ENCODE assay signal across 11 cellular contexts in the genomic region with DNA sequence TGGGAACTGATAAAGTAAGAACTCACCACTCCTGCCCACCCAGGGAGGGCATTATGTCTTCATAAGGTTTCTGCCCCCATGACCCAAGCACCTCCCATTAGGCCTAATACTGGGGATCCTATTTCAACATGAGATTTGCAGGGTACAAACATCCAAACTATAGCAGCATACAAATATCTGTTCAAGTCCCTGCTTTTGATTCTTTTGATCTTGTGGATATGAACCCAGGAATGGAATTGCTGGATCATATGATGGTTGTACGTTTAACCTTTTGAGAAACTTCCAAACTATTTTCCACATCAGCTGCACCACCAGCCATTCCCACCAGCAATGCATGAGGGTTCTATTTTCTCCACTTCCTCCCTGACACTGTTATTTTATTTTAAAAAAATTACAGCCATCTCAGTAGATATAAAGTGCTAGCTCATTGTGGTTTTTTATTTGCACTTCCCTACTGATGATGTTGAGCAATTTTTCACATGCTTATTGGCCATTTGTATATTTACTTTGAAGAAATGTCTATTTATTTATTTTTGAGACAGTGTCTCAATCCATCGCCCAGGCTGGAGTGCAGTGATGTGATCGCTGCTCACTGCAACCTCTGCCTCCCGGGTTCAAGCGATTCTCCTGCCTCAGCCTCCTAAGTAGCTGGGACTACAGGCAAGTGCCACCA. TPM values are rescaled to one million over a fixed set of nuclear protein-coding genes. Genes with fewer than 3 reads are reported as not detected.
DNase-seq lines count a peak whose midpoint lies in the region; ATAC-seq, FAIRE-seq and TF ChIP-seq lines count a peak whose summit lies in the region.
"Had no signal": no experiment of that assay in that cellular context is flagged by ENCODE, and none has a peak within 500 bp of the region (broad histone marks: within the 10 kb centered on the region; RNA-seq: fewer than 3 reads in every experiment).

No MANE protein-coding gene starts in this region.

- peaks cover 11% of the 10 kb centered on the region for H3K79me2 ChIP-seq in Loucy (ENCODE audit: insufficient read depth, low read length)
- peaks cover 4% of the 10 kb centered on the region for H3K79me2 ChIP-seq in astrocyte (ENCODE audit: insufficient read depth, low read length)
- H3K79me2 ChIP-seq in HepG2 (ENCODE audit: insufficient read depth, low read length): peaks cover 4% of the 10 kb centered on the region
- H3K79me2 ChIP-seq: parathyroid adenoma had no signal

- H3K9me2 ChIP-seq in Loucy (replicated peaks; ENCODE audit: low read depth, low read length): no peaks in the 10 kb centered on the region

- peaks cover 3% of the 10 kb centered on the region for H3K36me3 Mint-ChIP-seq in astrocyte (ENCODE audit: low read depth, unreplicated experiment)

- H3K4me3 ChIP-seq in Loucy (ENCODE audit: low read length, poor library complexity, severe bottlenecking): no peak overlapping the region
- no peak overlapping the region for H3K4me3 ChIP-seq in astrocyte (ENCODE audit: insufficient read depth, low read depth, low read length)
- no peak overlapping the region for H3K4me3 ChIP-seq in HepG2 (replicated peaks in 1 of 3; ENCODE audit: insufficient read depth in 1 of 3, low read depth in 2 of 3, low read length in 3 of 3)
- no peak overlapping the region for H3K4me3 ChIP-seq in transverse colon

- H3K36me3 ChIP-seq in Loucy (ENCODE audit: insufficient read depth, low read length) (no peaks in the 10 kb centered on the region), astrocyte (ENCODE audit: insufficient read depth, low read length) (no peaks in the 10 kb centered on the region), HepG2 (replicated peaks in 1 of 2; ENCODE audit: control insufficient read depth in 1 of 2, insufficient read depth in 2 of 2, low read length in 2 of 2) (no peaks in the 10 kb centered on the region; a peak in 1 of 5 replicates), transverse colon (no peaks in the 10 kb centered on the region)

- intact Hi-C loops in HepG2 (cut with micrococcal nuclease; ENCODE audit: unreplicated experiment): no loop called here
- intact Hi-C loops in transverse colon (cut with DNase I; ENCODE audit: low total_unique reads): no loop called here

- TF ChIP-seq CTCF in Loucy (conservative IDR thresholded peaks at IDR 0.05; ENCODE audit: low read length) (no peak), astrocyte (IDR thresholded peaks at IDR 0.05; ENCODE audit: insufficient read depth, low read depth, low read length) (no peak), HepG2 (CRISPR knock-in tag; IDR thresholded peaks at IDR 0.05) (no peak), transverse colon (IDR thresholded peaks at IDR 0.05) (no peak)

- peak in 1 of 2 experiments; percentile 39; a peak in 1 of 4 replicates for TF ChIP-seq EP300 in HepG2 (IDR thresholded peaks at IDR 0.05; ENCODE audit: low read depth in 2 of 2, low read length in 2 of 2)
- no peak for TF ChIP-seq EP300 in HepG2 (CRISPR knock-in tag; IDR thresholded peaks at IDR 0.05; ENCODE audit: borderline replicate concordance)
- TF ChIP-seq EP300 in transverse colon (IDR thresholded peaks at IDR 0.05; ENCODE audit: low read depth): no peak

- H2AFZ ChIP-seq in Loucy (ENCODE audit: low read length) (0 out of 2 replicates have a peak overlapping the region, but pooled peaks have one; percentile 35), astrocyte (ENCODE audit: low read depth, low read length) (no peak overlapping the region), HepG2 (ENCODE audit: low read length) (no peak overlapping the region)
- H2AFZ ChIP-seq: parathyroid adenoma had no signal

- FAIRE-seq in astrocyte (lab: Jason Lieb, UNC): no peak
- FAIRE-seq in HepG2 (lab: Jason Lieb, UNC): peak; percentile 61
- FAIRE-seq in HTR-8/SVneo (lab: Jason Lieb, UNC): no peak
- FAIRE-seq: G401.6 had no signal

- peak overlapping the region; percentile 63 for H3K4me2 ChIP-seq in Loucy (ENCODE audit: low read depth, low read length, poor library complexity, severe bottlenecking)
- H3K4me2 ChIP-seq in astrocyte (ENCODE audit: low read length): no peak overlapping the region
- H3K4me2 ChIP-seq in HepG2 (ENCODE audit: low read depth, low read length): 0 out of 2 replicates have a peak overlapping the region, but pooled peaks have one; percentile 8

- H3K27me3 Mint-ChIP-seq in astrocyte (ENCODE audit: low read depth, unreplicated experiment): no peaks in the 10 kb centered on the region

- H3K4me1 Mint-ChIP-seq in astrocyte (ENCODE audit: low read depth, unreplicated experiment): peaks cover 2% of the 10 kb centered on the region

- peak overlapping the region; percentile 12 for H3K27ac ChIP-seq in astrocyte (ENCODE audit: low read depth, low read length)
- H3K27ac ChIP-seq in HepG2 (ENCODE audit: extremely low read length, insufficient read depth, low read length): peak overlapping the region; percentile 54
- peak overlapping the region; percentile 26 to 56 (median 28) for H3K27ac ChIP-seq in transverse colon
- H3K27ac ChIP-seq: parathyroid adenoma had no signal

- 0 out of 2 replicates have a peak, but pooled peaks cover 5% of the 10 kb centered on the region for H3F3A ChIP-seq in Loucy (ENCODE audit: low read depth)

- no peak for TF ChIP-seq RAD21 in HepG2 (CRISPR knock-in tag; IDR thresholded peaks at IDR 0.05)

- no TSS peak for BruUV-seq in HepG2 (replicated peaks; lab: Mats Ljungman, UMichigan)

- POLR2A ChIA-PET in HepG2 (lab: Yijun Ruan, JAX): interaction anchor here (0.8 to 1.8 kb wide), 3 partner anchors 12 to 25 kb away, joined by 4 to 13 read pairs (median 7); a partner anchor contains a TSS

- in situ Hi-C loops in HepG2 (cut with HindIII; ENCODE audit: extremely low pct_ligation_motif_present, low pct_unique_long_range_greater_than_20kb) (no loop called here), transverse colon (cut with MboI; ENCODE audit: low pct_ligation_motif_present in 1 of 4, low pct_unique_long_range_greater_than_20kb in 1 of 4, low sequenced_read_pairs in 3 of 4) (no loop called here)

- ATAC-seq in HepG2 (peak; percentile 79), GM18517 (IDR thresholded peaks at IDR 0.05; ENCODE audit: unreplicated experiment) (no peak)
- ATAC-seq: activated CD4-positive, CD25-positive, alpha-beta regulatory T cell treated with anti-CD3 and anti-CD28 coated beads, Interleukin-2, amount 50 U/mL, for 24 hours had no signal

- no peaks in the 10 kb centered on the region for H3K27me3 ChIP-seq in Loucy (ENCODE audit: insufficient read depth, low read length, poor library complexity, severe bottlenecking)
- no peaks in the 10 kb centered on the region for H3K27me3 ChIP-seq in astrocyte (ENCODE audit: insufficient read depth, low read length)
- no peaks in the 10 kb centered on the region for H3K27me3 ChIP-seq in HepG2 (ENCODE audit: control insufficient read depth in 1 of 2, insufficient read depth in 2 of 2, low read length in 2 of 2)
- no peaks in the 10 kb centered on the region for H3K27me3 ChIP-seq in transverse colon

- WGBS in HepG2 (ENCODE audit: low lambda C conversion rate): 2% methylated on average over 5 of the region's 5 CpGs
- WGBS in transverse colon (ENCODE audit: low coverage in 1 of 2), 2 donors: 74 to 86% methylated on average over 5 of the region's 5 CpGs

- H3K9me3 Mint-ChIP-seq in astrocyte (ENCODE audit: unreplicated experiment): peaks cover 1% of the 10 kb centered on the region

- H4K20me1 ChIP-seq in Loucy (ENCODE audit: insufficient read depth, low read length, poor library complexity, severe bottlenecking): no peaks in the 10 kb centered on the region
- no peaks in the 10 kb centered on the region for H4K20me1 ChIP-seq in astrocyte (ENCODE audit: insufficient read depth, low read length)
- H4K20me1 ChIP-seq in HepG2 (ENCODE audit: insufficient read depth, low read length): no peaks in the 10 kb centered on the region

- no peak overlapping the region for H3K4me3 Mint-ChIP-seq in astrocyte (ENCODE audit: unreplicated experiment)

- no peaks in the 10 kb centered on the region for H3K9me3 ChIP-seq in Loucy (ENCODE audit: insufficient read depth, low read depth, low read length)
- no peaks in the 10 kb centered on the region for H3K9me3 ChIP-seq in astrocyte (ENCODE audit: insufficient read depth, low read depth, low read length)
- no peaks in the 10 kb centered on the region for H3K9me3 ChIP-seq in HepG2 (ENCODE audit: low read length)
- no peaks in the 10 kb centered on the region for H3K9me3 ChIP-seq in transverse colon

- CTCF ChIA-PET in HepG2 (lab: Yijun Ruan, JAX; ENCODE audit: low intra/inter-chr PET ratio, low total read pairs): no interaction called here

- no peak overlapping the region for H3K27ac Mint-ChIP-seq in astrocyte (ENCODE audit: unreplicated experiment)

- DNase-seq in astrocyte (ENCODE audit: low read depth) (peak; percentile 54), HepG2 (ENCODE audit: low spot score) (peak; percentile 72), transverse colon (no peak), NCI-H446 treated with DMSO at 0.1 percent for 48 hours (lab: John Stamatoyannopoulos, UW) (no peak), HTR-8/SVneo (ENCODE audit: insufficient read length, low spot score) (no peak)
- DNase-seq: activated naive CD4-positive, alpha-beta T cell had no signal

- H3K4me1 ChIP-seq in Loucy (ENCODE audit: insufficient read depth, low read length, poor library complexity, severe bottlenecking): peaks cover 20% of the 10 kb centered on the region
- H3K4me1 ChIP-seq in astrocyte (ENCODE audit: insufficient read depth, low read length): peaks cover 7% of the 10 kb centered on the region
- H3K4me1 ChIP-seq in HepG2 (ENCODE audit: insufficient read depth, low read length): peaks cover 27% of the 10 kb centered on the region
- peaks cover 0 to 5% (median 0%) of the 10 kb centered on the region in 4 donors for H3K4me1 ChIP-seq in transverse colon
- H3K4me1 ChIP-seq: parathyroid adenoma had no signal

- H3K9ac ChIP-seq in Loucy (ENCODE audit: low read depth, low read length, poor library complexity, severe bottlenecking): peak overlapping the region; percentile 41
- no peak overlapping the region for H3K9ac ChIP-seq in astrocyte (ENCODE audit: low read length)
- H3K9ac ChIP-seq in HepG2 (ENCODE audit: insufficient read depth, low read depth, low read length): no peak overlapping the region
- H3K9ac ChIP-seq: parathyroid adenoma had no signal

- TF ChIP-seq POLR2A in HepG2 (IDR thresholded peaks at IDR 0.05; ENCODE audit: insufficient read depth in 1 of 2, low read depth in 2 of 2, low read length in 2 of 2) (no peak), transverse colon (IDR thresholded peaks at IDR 0.05) (no peak)

RNA-seq across cellular contexts. Expression of a gene that starts 7.1 kb away (rescaled TPM):
- total RNA-seq in astrocyte (9.6 and 11.7 TPM in 2 replicates), HepG2 (2016; rRNA removed; fragmentation: Illumina TruSeq; extraction: Trizol) (0.79 and 6.2 TPM in 2 replicates), transverse colon (100 to 1,000 TPM in 2 of 4 donors, 10 to 100 TPM in 2; 50.2 to 206 (median 85.3) TPM)
- 0.71 and 1.1 TPM in 2 replicates for total RNA-seq in HepG2 (2016; cell fraction: cytosol; rRNA removed; fragmentation: Illumina TruSeq; extraction: Trizol; ENCODE audit: low read depth)
- total RNA-seq in HepG2 (2016; cell fraction: insoluble cytoplasmic fraction; rRNA removed; fragmentation: Illumina TruSeq; extraction: Trizol): 0.88 and 6.5 TPM in 2 replicates
- 0.93 and 2.4 TPM in 2 replicates for total RNA-seq in HepG2 (2016; cell fraction: membrane; rRNA removed; fragmentation: Illumina TruSeq; extraction: Trizol)
- 11.6 and 12.0 TPM in 2 replicates for total RNA-seq in HepG2 (2016; cell fraction: nucleus; rRNA removed; fragmentation: Illumina TruSeq; extraction: Trizol)
- polyA plus RNA-seq in HepG2 (2011; rRNA removed): 14.8 and 19.3 TPM in 2 replicates
- polyA plus RNA-seq in HepG2 (2011; cell fraction: cytosol; rRNA removed): 2.1 and 3.0 TPM in 2 replicates
- 251 and 263 TPM in 2 replicates for polyA plus RNA-seq in HepG2 (2011; cell fraction: nucleus; rRNA removed)
- polyA plus RNA-seq in HepG2 (2012): 8.2 and 9.1 TPM in 2 replicates
- polyA plus RNA-seq in HepG2 (2016; cell fraction: cytosol; fragmentation: Illumina TruSeq; extraction: Trizol; ENCODE audit: low read depth): 0.28 and 0.58 TPM in 2 replicates
- polyA plus RNA-seq in HepG2 (2016; cell fraction: insoluble cytoplasmic fraction; fragmentation: Illumina TruSeq; extraction: Trizol; ENCODE audit: low read depth): 0.75 and 1.2 TPM in 2 replicates
- polyA plus RNA-seq in HepG2 (2016; cell fraction: membrane; fragmentation: Illumina TruSeq; extraction: Trizol; ENCODE audit: low read depth): 0.56 and 0.72 TPM in 2 replicates
- 31.9 and 32.0 TPM in 2 replicates for polyA plus RNA-seq in HepG2 (2016; cell fraction: nucleus; fragmentation: Illumina TruSeq; extraction: Trizol; ENCODE audit: insufficient read depth, low read depth)
- 9.4 and 19.0 TPM in 2 replicates for polyA minus RNA-seq in HepG2 (2011; rRNA and poly(A)+ RNA removed; ENCODE audit: low replicate concordance)
- polyA minus RNA-seq in HepG2 (2011; cell fraction: cytosol; rRNA and poly(A)+ RNA removed): 0.69 and 0.97 TPM in 2 replicates
- polyA minus RNA-seq in HepG2 (2011; cell fraction: nucleus; rRNA and poly(A)+ RNA removed): 25.1 and 27.8 TPM in 2 replicates

RNA-seq across cellular contexts. Expression of a gene that starts 13.3 kb away (rescaled TPM):
- total RNA-seq in astrocyte (38.4 and 42.3 TPM in 2 replicates), HepG2 (2016; rRNA removed; fragmentation: Illumina TruSeq; extraction: Trizol) (248 and 341 TPM in 2 replicates), transverse colon (100 to 1,000 TPM in 3 of 4 donors, 10 to 100 TPM in 1; 82.7 to 714 (median 225) TPM)
- 1,658 and 1,675 TPM in 2 replicates for total RNA-seq in HepG2 (2016; cell fraction: cytosol; rRNA removed; fragmentation: Illumina TruSeq; extraction: Trizol; ENCODE audit: low read depth)
- 231 and 367 TPM in 2 replicates for total RNA-seq in HepG2 (2016; cell fraction: insoluble cytoplasmic fraction; rRNA removed; fragmentation: Illumina TruSeq; extraction: Trizol)
- total RNA-seq in HepG2 (2016; cell fraction: membrane; rRNA removed; fragmentation: Illumina TruSeq; extraction: Trizol): 1,130 and 1,245 TPM in 2 replicates
- 138 and 147 TPM in 2 replicates for total RNA-seq in HepG2 (2016; cell fraction: nucleus; rRNA removed; fragmentation: Illumina TruSeq; extraction: Trizol)
- 260 and 311 TPM in 2 replicates for polyA plus RNA-seq in HepG2 (2011; rRNA removed)
- polyA plus RNA-seq in HepG2 (2011; cell fraction: cytosol; rRNA removed): 248 and 317 TPM in 2 replicates
- polyA plus RNA-seq in HepG2 (2011; cell fraction: nucleus; rRNA removed): 146 and 149 TPM in 2 replicates
- polyA plus RNA-seq in HepG2 (2012): 146 and 179 TPM in 2 replicates
- 2,121 and 2,355 TPM in 2 replicates for polyA plus RNA-seq in HepG2 (2016; cell fraction: cytosol; fragmentation: Illumina TruSeq; extraction: Trizol; ENCODE audit: low read depth)
- polyA plus RNA-seq in HepG2 (2016; cell fraction: insoluble cytoplasmic fraction; fragmentation: Illumina TruSeq; extraction: Trizol; ENCODE audit: low read depth): 324 and 400 TPM in 2 replicates
- 1,491 and 1,549 TPM in 2 replicates for polyA plus RNA-seq in HepG2 (2016; cell fraction: membrane; fragmentation: Illumina TruSeq; extraction: Trizol; ENCODE audit: low read depth)
- 357 and 378 TPM in 2 replicates for polyA plus RNA-seq in HepG2 (2016; cell fraction: nucleus; fragmentation: Illumina TruSeq; extraction: Trizol; ENCODE audit: insufficient read depth, low read depth)
- 15.4 and 222 TPM in 2 replicates for polyA minus RNA-seq in HepG2 (2011; rRNA and poly(A)+ RNA removed; ENCODE audit: low replicate concordance)
- 77.0 and 88.8 TPM in 2 replicates for polyA minus RNA-seq in HepG2 (2011; cell fraction: cytosol; rRNA and poly(A)+ RNA removed)
- 41.4 and 44.8 TPM in 2 replicates for polyA minus RNA-seq in HepG2 (2011; cell fraction: nucleus; rRNA and poly(A)+ RNA removed)

RNA-seq across cellular contexts. Expression of a gene that starts 54.9 kb away (rescaled TPM):
- total RNA-seq in astrocyte: 31.9 and 33.8 TPM in 2 replicates
- total RNA-seq in HepG2 (2016; rRNA removed; fragmentation: Illumina TruSeq; extraction: Trizol): 55.2 and 55.5 TPM in 2 replicates
- 21.9 TPM in 2 replicates for total RNA-seq in HepG2 (2016; cell fraction: cytosol; rRNA removed; fragmentation: Illumina TruSeq; extraction: Trizol; ENCODE audit: low read depth)
- total RNA-seq in HepG2 (2016; cell fraction: insoluble cytoplasmic fraction; rRNA removed; fragmentation: Illumina TruSeq; extraction: Trizol): 49.1 and 52.3 TPM in 2 replicates
- total RNA-seq in HepG2 (2016; cell fraction: membrane; rRNA removed; fragmentation: Illumina TruSeq; extraction: Trizol): 15.6 and 18.1 TPM in 2 replicates
- total RNA-seq in HepG2 (2016; cell fraction: nucleus; rRNA removed; fragmentation: Illumina TruSeq; extraction: Trizol): 76.5 and 77.3 TPM in 2 replicates
- polyA plus RNA-seq in HepG2 (2011; rRNA removed): 43.2 and 64.0 TPM in 2 replicates
- 27.5 and 37.2 TPM in 2 replicates for polyA plus RNA-seq in HepG2 (2011; cell fraction: cytosol; rRNA removed)
- polyA plus RNA-seq in HepG2 (2011; cell fraction: nucleus; rRNA removed): 341 and 362 TPM in 2 replicates
- polyA plus RNA-seq in HepG2 (2012): 33.2 and 39.7 TPM in 2 replicates
- 2.2 and 3.2 TPM in 2 replicates for polyA plus RNA-seq in HepG2 (2016; cell fraction: cytosol; fragmentation: Illumina TruSeq; extraction: Trizol; ENCODE audit: low read depth)
- polyA plus RNA-seq in HepG2 (2016; cell fraction: insoluble cytoplasmic fraction; fragmentation: Illumina TruSeq; extraction: Trizol; ENCODE audit: low read depth): 40.0 and 49.8 TPM in 2 replicates
- 5.5 and 6.6 TPM in 2 replicates for polyA plus RNA-seq in HepG2 (2016; cell fraction: membrane; fragmentation: Illumina TruSeq; extraction: Trizol; ENCODE audit: low read depth)
- 163 and 180 TPM in 2 replicates for polyA plus RNA-seq in HepG2 (2016; cell fraction: nucleus; fragmentation: Illumina TruSeq; extraction: Trizol; ENCODE audit: insufficient read depth, low read depth)
- polyA minus RNA-seq in HepG2 (2011; rRNA and poly(A)+ RNA removed; ENCODE audit: low replicate concordance): 42.6 and 95.7 TPM in 2 replicates
- 32.2 and 38.2 TPM in 2 replicates for polyA minus RNA-seq in HepG2 (2011; cell fraction: cytosol; rRNA and poly(A)+ RNA removed)
- 73.1 and 90.3 TPM in 2 replicates for polyA minus RNA-seq in HepG2 (2011; cell fraction: nucleus; rRNA and poly(A)+ RNA removed)
- total RNA-seq in transverse colon: 100 to 1,000 TPM in 3 of 4 donors, 10 to 100 TPM in 1; 99.4 to 233 (median 108) TPM

Comparison
In these comparisons a context has a peak if more than half of its experiments do, and no peak if none do; other contexts are left out.
1. DNase-seq: peak in astrocyte (single experiment) and HepG2 (single experiment); none in transverse colon (single experiment), NCI-H446 treated with DMSO at 0.1 percent for 48 hours (single experiment) and HTR-8/SVneo (single experiment).
2. Peak in every context shown above with its lines, with median percentiles within 50 percentile points of each other: H3K27ac ChIP-seq.